ENCODE assay signal across 1 cellular context in the genomic region with DNA sequence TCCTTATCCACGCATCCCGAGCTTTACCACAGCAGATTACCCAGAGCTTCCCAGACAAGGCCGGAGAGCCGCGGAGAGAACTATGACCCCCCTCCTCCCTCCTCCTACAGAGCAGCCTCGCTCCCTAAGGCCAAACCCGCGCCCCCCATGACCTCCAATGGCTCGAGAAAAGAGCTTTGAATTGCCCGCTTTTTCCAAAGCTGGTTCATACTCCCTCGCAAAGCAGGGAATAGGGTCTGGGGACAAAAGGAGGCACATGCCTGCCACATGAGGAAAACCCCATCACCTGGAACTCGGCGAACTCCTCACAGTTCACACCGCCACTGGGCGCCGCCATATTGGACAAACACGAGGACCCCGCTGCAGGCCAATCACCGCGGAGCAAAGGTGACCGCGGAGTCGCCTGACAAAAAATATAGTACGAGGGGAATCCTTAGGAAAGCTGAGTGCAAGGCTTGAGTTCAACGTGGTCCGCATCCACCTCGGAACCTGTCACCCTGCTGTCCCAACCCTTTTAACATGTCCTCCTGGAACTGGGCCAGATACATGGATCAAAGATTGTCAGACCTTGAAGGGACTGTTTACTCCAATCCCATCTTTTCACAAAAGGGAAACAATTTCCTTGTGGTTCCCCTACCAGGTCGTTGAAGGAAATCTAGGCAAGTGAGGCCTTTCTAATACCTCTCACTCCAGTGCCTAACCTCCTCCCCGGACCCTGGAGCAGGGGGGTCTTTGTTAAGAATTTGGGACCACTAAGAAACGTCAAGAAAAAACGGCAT.
A peak's percentile ranks its signal among the peaks of the same experiment; 100 is the strongest.
TF ChIP-seq lines count a peak whose summit lies in the region.

A gene (minus strand): TSS at position 344 of the 779 bp plus-strand sequence. CDS start 7 bp downstream, at position 337.

TF ChIP-seq in HepG2, 621 proteins besides CTCF, POLR2A, EP300 and RAD21 (continued from another document and continues in another):
- TF ChIP-seq, protein P1, sequence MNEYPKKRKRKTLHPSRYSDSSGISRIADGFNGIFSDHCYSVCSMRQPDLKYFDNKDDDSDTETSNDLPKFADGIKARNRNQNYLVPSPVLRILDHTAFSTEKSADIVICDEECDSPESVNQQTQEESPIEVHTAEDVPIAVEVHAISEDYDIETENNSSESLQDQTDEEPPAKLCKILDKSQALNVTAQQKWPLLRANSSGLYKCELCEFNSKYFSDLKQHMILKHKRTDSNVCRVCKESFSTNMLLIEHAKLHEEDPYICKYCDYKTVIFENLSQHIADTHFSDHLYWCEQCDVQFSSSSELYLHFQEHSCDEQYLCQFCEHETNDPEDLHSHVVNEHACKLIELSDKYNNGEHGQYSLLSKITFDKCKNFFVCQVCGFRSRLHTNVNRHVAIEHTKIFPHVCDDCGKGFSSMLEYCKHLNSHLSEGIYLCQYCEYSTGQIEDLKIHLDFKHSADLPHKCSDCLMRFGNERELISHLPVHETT (CRISPR knock-in tag; conservative IDR thresholded peaks at IDR 0.05): 0 out of 2 replicates have a peak, but pooled peaks have one; percentile 20
- peak; percentile 80 for TF ChIP-seq HOXD1 (CRISPR knock-in tag; IDR thresholded peaks at IDR 0.05)
- TF ChIP-seq, protein P2, sequence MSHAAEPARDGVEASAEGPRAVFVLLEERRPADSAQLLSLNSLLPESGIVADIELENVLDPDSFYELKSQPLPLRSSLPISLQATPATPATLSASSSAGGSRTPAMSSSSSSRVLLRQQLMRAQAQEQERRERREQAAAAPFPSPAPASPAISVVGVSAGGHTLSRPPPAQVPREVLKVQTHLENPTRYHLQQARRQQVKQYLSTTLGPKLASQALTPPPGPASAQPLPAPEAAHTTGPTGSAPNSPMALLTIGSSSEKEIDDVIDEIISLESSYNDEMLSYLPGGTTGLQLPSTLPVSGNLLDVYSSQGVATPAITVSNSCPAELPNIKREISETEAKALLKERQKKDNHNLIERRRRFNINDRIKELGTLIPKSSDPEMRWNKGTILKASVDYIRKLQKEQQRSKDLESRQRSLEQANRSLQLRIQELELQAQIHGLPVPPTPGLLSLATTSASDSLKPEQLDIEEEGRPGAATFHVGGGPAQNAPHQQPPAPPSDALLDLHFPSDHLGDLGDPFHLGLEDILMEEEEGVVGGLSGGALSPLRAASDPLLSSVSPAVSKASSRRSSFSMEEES (CRISPR knock-in tag; IDR thresholded peaks at IDR 0.05): peak; percentile 47; the same call in 1 of the 2 replicates
- TF ChIP-seq ZSCAN29 (CRISPR knock-in tag; conservative IDR thresholded peaks at IDR 0.05): peak; percentile 72; the same call in 1 of the 2 replicates
- TF ChIP-seq, protein P3, sequence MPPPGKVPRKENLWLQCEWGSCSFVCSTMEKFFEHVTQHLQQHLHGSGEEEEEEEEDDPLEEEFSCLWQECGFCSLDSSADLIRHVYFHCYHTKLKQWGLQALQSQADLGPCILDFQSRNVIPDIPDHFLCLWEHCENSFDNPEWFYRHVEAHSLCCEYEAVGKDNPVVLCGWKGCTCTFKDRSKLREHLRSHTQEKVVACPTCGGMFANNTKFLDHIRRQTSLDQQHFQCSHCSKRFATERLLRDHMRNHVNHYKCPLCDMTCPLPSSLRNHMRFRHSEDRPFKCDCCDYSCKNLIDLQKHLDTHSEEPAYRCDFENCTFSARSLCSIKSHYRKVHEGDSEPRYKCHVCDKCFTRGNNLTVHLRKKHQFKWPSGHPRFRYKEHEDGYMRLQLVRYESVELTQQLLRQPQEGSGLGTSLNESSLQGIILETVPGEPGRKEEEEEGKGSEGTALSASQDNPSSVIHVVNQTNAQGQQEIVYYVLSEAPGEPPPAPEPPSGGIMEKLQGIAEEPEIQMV (CRISPR knock-in tag; IDR thresholded peaks at IDR 0.05; ENCODE audit: low read depth): peak; percentile 99
- no peak for TF ChIP-seq ZNF224 (CRISPR knock-in tag; IDR thresholded peaks at IDR 0.05)
- TF ChIP-seq NFYB (CRISPR knock-in tag; IDR thresholded peaks at IDR 0.05): peak; percentile 83
- TF ChIP-seq POLR2AphosphoS2 (IDR thresholded peaks at IDR 0.05; ENCODE audit: low read depth, low read length): no peak
- TF ChIP-seq MTF2 (CRISPR knock-in tag; IDR thresholded peaks at IDR 0.05; ENCODE audit: borderline replicate concordance): no peak
- TF ChIP-seq, protein P4, sequence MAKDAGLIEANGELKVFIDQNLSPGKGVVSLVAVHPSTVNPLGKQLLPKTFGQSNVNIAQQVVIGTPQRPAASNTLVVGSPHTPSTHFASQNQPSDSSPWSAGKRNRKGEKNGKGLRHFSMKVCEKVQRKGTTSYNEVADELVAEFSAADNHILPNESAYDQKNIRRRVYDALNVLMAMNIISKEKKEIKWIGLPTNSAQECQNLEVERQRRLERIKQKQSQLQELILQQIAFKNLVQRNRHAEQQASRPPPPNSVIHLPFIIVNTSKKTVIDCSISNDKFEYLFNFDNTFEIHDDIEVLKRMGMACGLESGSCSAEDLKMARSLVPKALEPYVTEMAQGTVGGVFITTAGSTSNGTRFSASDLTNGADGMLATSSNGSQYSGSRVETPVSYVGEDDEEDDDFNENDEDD (CRISPR knock-in tag; IDR thresholded peaks at IDR 0.05; ENCODE audit: borderline replicate concordance): peak; percentile 57; the same call in 1 of the 2 replicates
- TF ChIP-seq, protein P5, sequence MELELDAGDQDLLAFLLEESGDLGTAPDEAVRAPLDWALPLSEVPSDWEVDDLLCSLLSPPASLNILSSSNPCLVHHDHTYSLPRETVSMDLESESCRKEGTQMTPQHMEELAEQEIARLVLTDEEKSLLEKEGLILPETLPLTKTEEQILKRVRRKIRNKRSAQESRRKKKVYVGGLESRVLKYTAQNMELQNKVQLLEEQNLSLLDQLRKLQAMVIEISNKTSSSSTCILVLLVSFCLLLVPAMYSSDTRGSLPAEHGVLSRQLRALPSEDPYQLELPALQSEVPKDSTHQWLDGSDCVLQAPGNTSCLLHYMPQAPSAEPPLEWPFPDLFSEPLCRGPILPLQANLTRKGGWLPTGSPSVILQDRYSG (CRISPR knock-in tag; IDR thresholded peaks at IDR 0.05): 0 out of 2 replicates have a peak, but pooled peaks have one; percentile 50
- no peak for TF ChIP-seq SUZ12 (IDR thresholded peaks at IDR 0.05; ENCODE audit: low read depth, low read length)
- no peak for TF ChIP-seq ZNF670 (CRISPR knock-in tag; IDR thresholded peaks at IDR 0.05; ENCODE audit: borderline replicate concordance)
- TF ChIP-seq POLR2G (IDR thresholded peaks at IDR 0.05; ENCODE audit: low read depth, low read length): peak; percentile 92
- TF ChIP-seq ZSCAN31 (CRISPR knock-in tag; IDR thresholded peaks at IDR 0.05; ENCODE audit: low read depth): peak; percentile 80; the same call in 1 of the 2 replicates
- TF ChIP-seq HCFC1 (IDR thresholded peaks at IDR 0.05; ENCODE audit: low read depth, low read length): peak; percentile 63; the same call in 1 of the 2 replicates
- peak; percentile 77; the same call in 1 of the 2 replicates for TF ChIP-seq ZNF615 (CRISPR knock-in tag; IDR thresholded peaks at IDR 0.05; ENCODE audit: borderline replicate concordance)
- TF ChIP-seq ZFP37 (CRISPR knock-in tag; IDR thresholded peaks at IDR 0.05; ENCODE audit: borderline replicate concordance): peak; percentile 70; the same call in 1 of the 2 replicates
- TF ChIP-seq CREB1 (IDR thresholded peaks at IDR 0.05): no peak
- peak; percentile 78 for TF ChIP-seq CREB1 (CRISPR knock-in tag; IDR thresholded peaks at IDR 0.05)
- TF ChIP-seq, protein P6, sequence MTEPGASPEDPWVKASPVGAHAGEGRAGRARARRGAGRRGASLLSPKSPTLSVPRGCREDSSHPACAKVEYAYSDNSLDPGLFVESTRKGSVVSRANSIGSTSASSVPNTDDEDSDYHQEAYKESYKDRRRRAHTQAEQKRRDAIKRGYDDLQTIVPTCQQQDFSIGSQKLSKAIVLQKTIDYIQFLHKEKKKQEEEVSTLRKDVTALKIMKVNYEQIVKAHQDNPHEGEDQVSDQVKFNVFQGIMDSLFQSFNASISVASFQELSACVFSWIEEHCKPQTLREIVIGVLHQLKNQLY (CRISPR knock-in tag; IDR thresholded peaks at IDR 0.05): 0 out of 2 replicates have a peak, but pooled peaks have one; percentile 45
- peak; percentile 9; the same call in 1 of the 2 replicates for TF ChIP-seq NFIC (IDR thresholded peaks at IDR 0.05; ENCODE audit: low read length)
- TF ChIP-seq REXO4 (CRISPR knock-in tag; IDR thresholded peaks at IDR 0.05; ENCODE audit: borderline replicate concordance): no peak
- TF ChIP-seq HDAC2 (CRISPR knock-in tag; IDR thresholded peaks at IDR 0.05): peak; percentile 21; the same call in 1 of the 2 replicates
- TF ChIP-seq ZNF34 (CRISPR knock-in tag; IDR thresholded peaks at IDR 0.05; ENCODE audit: borderline replicate concordance): peak; percentile 87; the same call in 1 of the 2 replicates
- TF ChIP-seq, protein P7, sequence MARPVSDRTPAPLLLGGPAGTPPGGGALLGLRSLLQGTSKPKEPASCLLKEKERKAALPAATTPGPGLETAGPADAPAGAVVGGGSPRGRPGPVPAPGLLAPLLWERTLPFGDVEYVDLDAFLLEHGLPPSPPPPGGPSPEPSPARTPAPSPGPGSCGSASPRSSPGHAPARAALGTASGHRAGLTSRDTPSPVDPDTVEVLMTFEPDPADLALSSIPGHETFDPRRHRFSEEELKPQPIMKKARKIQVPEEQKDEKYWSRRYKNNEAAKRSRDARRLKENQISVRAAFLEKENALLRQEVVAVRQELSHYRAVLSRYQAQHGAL (CRISPR knock-in tag; IDR thresholded peaks at IDR 0.05; ENCODE audit: not compliant biosample characterization): peak; percentile 49
- no peak for TF ChIP-seq FOXP1 (IDR thresholded peaks at IDR 0.05)
- 0 out of 2 replicates have a peak, but pooled peaks have one; percentile 35 for TF ChIP-seq FOXP1 (CRISPR knock-in tag; IDR thresholded peaks at IDR 0.05)
- peak; percentile 52 for TF ChIP-seq CREM (IDR thresholded peaks at IDR 0.05)
- no peak for TF ChIP-seq CREM (CRISPR knock-in tag; IDR thresholded peaks at IDR 0.05)
- 0 out of 2 replicates have a peak, but pooled peaks have one; percentile 81 for TF ChIP-seq HDAC1 (CRISPR knock-in tag; IDR thresholded peaks at IDR 0.05)
- TF ChIP-seq SPEN (CRISPR knock-in tag; IDR thresholded peaks at IDR 0.05; ENCODE audit: low read depth): peak; percentile 65
- TF ChIP-seq, protein P8, sequence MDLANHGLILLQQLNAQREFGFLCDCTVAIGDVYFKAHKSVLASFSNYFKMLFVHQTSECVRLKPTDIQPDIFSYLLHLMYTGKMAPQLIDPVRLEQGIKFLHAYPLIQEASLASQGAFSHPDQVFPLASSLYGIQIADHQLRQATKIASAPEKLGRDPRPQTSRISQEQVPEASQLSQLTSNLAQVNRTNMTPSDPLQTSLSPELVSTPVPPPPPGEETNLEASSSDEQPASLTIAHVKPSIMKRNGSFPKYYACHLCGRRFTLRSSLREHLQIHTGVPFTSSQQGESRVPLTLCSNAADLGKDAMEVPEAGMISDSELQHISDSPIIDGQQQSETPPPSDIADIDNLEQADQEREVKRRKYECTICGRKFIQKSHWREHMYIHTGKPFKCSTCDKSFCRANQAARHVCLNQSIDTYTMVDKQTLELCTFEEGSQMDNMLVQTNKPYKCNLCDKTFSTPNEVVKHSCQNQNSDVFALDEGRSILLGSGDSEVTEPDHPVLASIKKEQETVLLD (CRISPR knock-in tag; IDR thresholded peaks at IDR 0.05; ENCODE audit: low read depth): no peak
- TF ChIP-seq, protein P9, sequence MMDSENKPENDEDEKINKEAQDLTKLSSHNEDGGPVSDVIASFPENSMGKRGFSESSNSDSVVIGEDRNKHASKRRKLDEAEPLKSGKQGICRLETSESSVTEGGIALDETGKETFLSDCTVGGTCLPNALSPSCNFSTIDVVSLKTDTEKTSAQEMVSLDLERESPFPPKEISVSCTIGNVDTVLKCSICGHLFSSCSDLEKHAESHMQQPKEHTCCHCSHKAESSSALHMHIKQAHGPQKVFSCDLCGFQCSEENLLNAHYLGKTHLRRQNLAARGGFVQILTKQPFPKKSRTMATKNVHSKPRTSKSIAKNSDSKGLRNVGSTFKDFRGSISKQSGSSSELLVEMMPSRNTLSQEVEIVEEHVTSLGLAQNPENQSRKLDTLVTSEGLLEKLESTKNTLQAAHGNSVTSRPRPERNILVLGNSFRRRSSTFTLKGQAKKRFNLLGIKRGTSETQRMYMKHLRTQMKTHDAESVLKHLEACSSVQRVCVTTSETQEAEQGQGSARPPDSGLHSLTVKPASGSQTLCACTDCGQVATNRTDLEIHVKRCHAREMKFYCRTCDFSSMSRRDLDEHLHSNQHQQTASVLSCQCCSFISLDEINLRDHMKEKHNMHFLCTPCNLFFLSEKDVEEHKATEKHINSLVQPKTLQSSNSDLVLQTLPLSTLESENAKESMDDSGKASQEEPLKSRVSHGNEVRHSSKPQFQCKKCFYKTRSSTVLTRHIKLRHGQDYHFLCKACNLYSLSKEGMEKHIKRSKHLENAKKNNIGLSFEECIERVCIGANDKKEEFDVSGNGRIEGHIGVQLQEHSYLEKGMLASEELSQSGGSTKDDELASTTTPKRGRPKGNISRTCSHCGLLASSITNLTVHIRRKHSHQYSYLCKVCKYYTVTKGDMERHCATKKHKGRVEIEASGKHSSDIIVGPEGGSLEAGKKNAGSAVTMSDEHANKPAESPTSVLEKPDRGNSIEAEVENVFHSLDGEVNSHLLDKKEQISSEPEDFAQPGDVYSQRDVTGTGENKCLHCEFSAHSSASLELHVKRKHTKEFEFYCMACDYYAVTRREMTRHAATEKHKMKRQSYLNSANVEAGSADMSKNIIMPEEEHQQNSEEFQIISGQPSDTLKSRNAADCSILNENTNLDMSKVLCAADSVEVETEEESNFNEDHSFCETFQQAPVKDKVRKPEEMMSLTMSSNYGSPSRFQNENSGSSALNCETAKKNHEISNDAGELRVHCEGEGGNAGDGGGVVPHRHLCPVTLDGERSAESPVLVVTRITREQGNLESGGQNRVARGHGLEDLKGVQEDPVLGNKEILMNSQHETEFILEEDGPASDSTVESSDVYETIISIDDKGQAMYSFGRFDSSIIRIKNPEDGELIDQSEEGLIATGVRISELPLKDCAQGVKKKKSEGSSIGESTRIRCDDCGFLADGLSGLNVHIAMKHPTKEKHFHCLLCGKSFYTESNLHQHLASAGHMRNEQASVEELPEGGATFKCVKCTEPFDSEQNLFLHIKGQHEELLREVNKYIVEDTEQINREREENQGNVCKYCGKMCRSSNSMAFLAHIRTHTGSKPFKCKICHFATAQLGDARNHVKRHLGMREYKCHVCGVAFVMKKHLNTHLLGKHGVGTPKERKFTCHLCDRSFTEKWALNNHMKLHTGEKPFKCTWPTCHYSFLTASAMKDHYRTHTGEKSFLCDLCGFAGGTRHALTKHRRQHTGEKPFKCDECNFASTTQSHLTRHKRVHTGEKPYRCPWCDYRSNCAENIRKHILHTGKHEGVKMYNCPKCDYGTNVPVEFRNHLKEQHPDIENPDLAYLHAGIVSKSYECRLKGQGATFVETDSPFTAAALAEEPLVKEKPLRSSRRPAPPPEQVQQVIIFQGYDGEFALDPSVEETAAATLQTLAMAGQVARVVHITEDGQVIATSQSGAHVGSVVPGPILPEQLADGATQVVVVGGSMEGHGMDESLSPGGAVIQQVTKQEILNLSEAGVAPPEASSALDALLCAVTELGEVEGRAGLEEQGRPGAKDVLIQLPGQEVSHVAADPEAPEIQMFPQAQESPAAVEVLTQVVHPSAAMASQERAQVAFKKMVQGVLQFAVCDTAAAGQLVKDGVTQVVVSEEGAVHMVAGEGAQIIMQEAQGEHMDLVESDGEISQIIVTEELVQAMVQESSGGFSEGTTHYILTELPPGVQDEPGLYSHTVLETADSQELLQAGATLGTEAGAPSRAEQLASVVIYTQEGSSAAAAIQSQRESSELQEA (CRISPR knock-in tag; IDR thresholded peaks at IDR 0.05; ENCODE audit: not compliant biosample characterization): peak; percentile 70
- peak; percentile 75; the same call in 1 of the 2 replicates for TF ChIP-seq ZNF431 (CRISPR knock-in tag; IDR thresholded peaks at IDR 0.05; ENCODE audit: borderline replicate concordance, low read depth)
- TF ChIP-seq ZMYM3 (CRISPR knock-in tag; IDR thresholded peaks at IDR 0.05): no peak
- TF ChIP-seq, protein P10, sequence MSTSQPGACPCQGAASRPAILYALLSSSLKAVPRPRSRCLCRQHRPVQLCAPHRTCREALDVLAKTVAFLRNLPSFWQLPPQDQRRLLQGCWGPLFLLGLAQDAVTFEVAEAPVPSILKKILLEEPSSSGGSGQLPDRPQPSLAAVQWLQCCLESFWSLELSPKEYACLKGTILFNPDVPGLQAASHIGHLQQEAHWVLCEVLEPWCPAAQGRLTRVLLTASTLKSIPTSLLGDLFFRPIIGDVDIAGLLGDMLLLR (CRISPR knock-in tag; IDR thresholded peaks at IDR 0.05): peak; percentile 69; the same call in 1 of the 2 replicates
